Comparison of ENCODE assay signal across 10 cellular contexts in the genomic region with DNA sequence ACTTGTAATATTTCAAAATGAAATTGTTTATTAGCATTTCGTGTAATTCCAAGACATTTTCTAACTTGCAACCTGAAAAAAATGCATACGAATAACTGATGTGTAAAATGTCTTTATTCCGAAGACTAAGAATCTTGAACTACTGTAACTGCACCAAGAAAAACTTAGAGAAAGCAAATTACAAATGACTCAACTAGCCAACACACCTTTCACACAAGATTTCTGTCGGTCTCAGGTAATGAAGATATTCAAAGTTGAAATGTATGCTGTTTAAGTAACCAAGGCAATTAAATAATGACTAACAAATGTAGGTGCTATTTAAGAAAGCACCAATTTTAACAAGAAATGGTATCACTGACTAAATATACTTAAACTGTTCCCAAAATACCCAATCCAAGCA. TPM values are rescaled to one million over a fixed set of nuclear protein-coding genes. Genes with fewer than 3 reads are reported as not detected.
DNase-seq lines count a peak whose midpoint lies in the region; ATAC-seq and TF ChIP-seq lines count a peak whose summit lies in the region.
"Had no signal": no experiment of that assay in that cellular context is flagged by ENCODE, and none has a peak within 500 bp of the region (broad histone marks: within the 10 kb centered on the region; RNA-seq: fewer than 3 reads in every experiment).

No MANE protein-coding gene starts in this region.

- peaks cover 11% of the 10 kb centered on the region for H3K27me3 Mint-ChIP-seq in activated T-helper 2 cell treated with anti-CD3 and anti-CD28 coated beads, Interferon-gamma antibody, Interleukin-2, Interleukin-4, amounts not matched to agents 10 μg/mL and 5 μg/mL and 100 μg/mL, durations not matched to agents 14 hours and 24 hours and 36 hours (ENCODE audit: low read depth)
- no peaks in the 10 kb centered on the region for H3K27me3 Mint-ChIP-seq in stimulated activated memory B cell treated with anti-CD40 and anti-IgM and Interleukin-4, amounts not matched to agents 10 μg/mL and 1 μg/mL and 100 μg/mL, for 72 hours

- H3K4me3 Mint-ChIP-seq in activated T-helper 2 cell treated with anti-CD3 and anti-CD28 coated beads, Interferon-gamma antibody, Interleukin-2, Interleukin-4, amounts not matched to agents 10 μg/mL and 5 μg/mL and 100 μg/mL, durations not matched to agents 14 hours and 24 hours and 36 hours (ENCODE audit: low read depth) = peak overlapping the region; percentile 90
- no peak overlapping the region for H3K4me3 Mint-ChIP-seq in stimulated activated memory B cell treated with anti-CD40 and anti-IgM and Interleukin-4, amounts not matched to agents 10 μg/mL and 1 μg/mL and 100 μg/mL, for 72 hours

- H3K36me3 Mint-ChIP-seq in activated T-helper 2 cell treated with anti-CD3 and anti-CD28 coated beads, Interferon-gamma antibody, Interleukin-2, Interleukin-4, amounts not matched to agents 10 μg/mL and 5 μg/mL and 100 μg/mL, durations not matched to agents 14 hours and 24 hours and 36 hours (ENCODE audit: low read depth) = peaks cover 11% of the 10 kb centered on the region
- H3K36me3 Mint-ChIP-seq in stimulated activated memory B cell treated with anti-CD40 and anti-IgM and Interleukin-4, amounts not matched to agents 10 μg/mL and 1 μg/mL and 100 μg/mL, for 72 hours = no peaks in the 10 kb centered on the region

- H3K9me3 ChIP-seq in BE2C (no peaks in the 10 kb centered on the region), HAP-1 (no peaks in the 10 kb centered on the region)

- peaks cover 28% of the 10 kb centered on the region for H3K4me1 Mint-ChIP-seq in activated T-helper 2 cell treated with anti-CD3 and anti-CD28 coated beads, Interferon-gamma antibody, Interleukin-2, Interleukin-4, amounts not matched to agents 10 μg/mL and 5 μg/mL and 100 μg/mL, durations not matched to agents 14 hours and 24 hours and 36 hours (ENCODE audit: low read depth)
- peaks cover 33% of the 10 kb centered on the region for H3K4me1 Mint-ChIP-seq in stimulated activated memory B cell treated with anti-CD40 and anti-IgM and Interleukin-4, amounts not matched to agents 10 μg/mL and 1 μg/mL and 100 μg/mL, for 72 hours

- in situ Hi-C loops in HAP-1 (cut with MboI; ENCODE audit: low sequenced_read_pairs) = no loop called here

- DNase-seq in BE2C = no peak
- DNase-seq in HAP-1 (ENCODE audit: low spot score in 2 of 2) = no peak
- DNase-seq in activated T-helper 2 cell treated with anti-CD3 and anti-CD28 coated beads, Interferon-gamma antibody, Interleukin-2, Interleukin-4, amounts not matched to agents 10 μg/mL and 5 μg/mL and 100 μg/mL, durations not matched to agents 14 hours and 24 hours and 36 hours (ENCODE audit: low spot score) = no peak
- no peak for DNase-seq in kidney epithelial cell (ENCODE audit: low read depth)
- no peak for DNase-seq in NCI-H510A (lab: John Stamatoyannopoulos, UW)
- no peak for DNase-seq in stimulated activated CD8-positive, alpha-beta memory T cell treated with anti-CD3 and anti-CD28 coated beads, Interleukin-4, amount 100 ng/mL, for 48 hours
- DNase-seq: NCI-H2227 treated with DMSO at 0.1 percent for 48 hours had no signal

- TF ChIP-seq CTCF in BE2C (IDR thresholded peaks at IDR 0.05; ENCODE audit: low read depth, low read length) = no peak
- TF ChIP-seq CTCF in kidney epithelial cell (IDR thresholded peaks at IDR 0.05; ENCODE audit: insufficient read depth, low read length, poor library complexity, severe bottlenecking) = no peak

- H3K27ac Mint-ChIP-seq in activated T-helper 2 cell treated with anti-CD3 and anti-CD28 coated beads, Interferon-gamma antibody, Interleukin-2, Interleukin-4, amounts not matched to agents 10 μg/mL and 5 μg/mL and 100 μg/mL, durations not matched to agents 14 hours and 24 hours and 36 hours = no peak overlapping the region
- H3K27ac Mint-ChIP-seq in stimulated activated memory B cell treated with anti-CD40 and anti-IgM and Interleukin-4, amounts not matched to agents 10 μg/mL and 1 μg/mL and 100 μg/mL, for 72 hours = no peak overlapping the region

- peak overlapping the region; percentile 80 for H3K4me3 ChIP-seq in BE2C (ENCODE audit: low read depth, low read length)
- peak overlapping the region; percentile 69 for H3K4me3 ChIP-seq in HAP-1
- peak overlapping the region; percentile 93 for H3K4me3 ChIP-seq in kidney epithelial cell (ENCODE audit: low read depth, low read length)

- intact Hi-C loops in activated T-helper 2 cell treated with anti-CD3 and anti-CD28 coated beads, Interferon-gamma antibody, Interleukin-2, Interleukin-4, amounts not matched to agents 10 μg/mL and 5 μg/mL and 100 μg/mL, durations not matched to agents 14 hours and 24 hours and 36 hours (cut with micrococcal nuclease) = loop anchor here (2.0 to 10.0 kb wide), 4 partner anchors 21 to 873 kb away; no protein-coding TSS in a partner anchor

- no peak for ATAC-seq in stimulated activated memory B cell treated with anti-CD40 and anti-IgM and Interleukin-4, amounts not matched to agents 10 μg/mL and 1 μg/mL and 100 μg/mL, for 72 hours
- ATAC-seq in GM21390 (IDR thresholded peaks at IDR 0.05; ENCODE audit: unreplicated experiment) = no peak
- ATAC-seq: sciatic nerve had no signal

- no peaks in the 10 kb centered on the region for H3K4me1 ChIP-seq in BE2C
- peaks cover 11% of the 10 kb centered on the region for H3K4me1 ChIP-seq in HAP-1

- H3K9me3 Mint-ChIP-seq in activated T-helper 2 cell treated with anti-CD3 and anti-CD28 coated beads, Interferon-gamma antibody, Interleukin-2, Interleukin-4, amounts not matched to agents 10 μg/mL and 5 μg/mL and 100 μg/mL, durations not matched to agents 14 hours and 24 hours and 36 hours = no peaks in the 10 kb centered on the region
- H3K9me3 Mint-ChIP-seq in stimulated activated memory B cell treated with anti-CD40 and anti-IgM and Interleukin-4, amounts not matched to agents 10 μg/mL and 1 μg/mL and 100 μg/mL, for 72 hours = no peaks in the 10 kb centered on the region

- H3K36me3 ChIP-seq in BE2C (no peaks in the 10 kb centered on the region), HAP-1 (replicated peaks) (no peaks in the 10 kb centered on the region; the same call in 1 of the 2 replicates), kidney epithelial cell (ENCODE audit: control insufficient read depth, insufficient read depth, low read length) (no peaks in the 10 kb centered on the region)

- H3K27me3 ChIP-seq in BE2C (no peaks in the 10 kb centered on the region), HAP-1 (ENCODE audit: low read depth) (no peaks in the 10 kb centered on the region), kidney epithelial cell (ENCODE audit: control insufficient read depth, insufficient read depth, low read length) (no peaks in the 10 kb centered on the region)

RNA-seq across cellular contexts. Expression of gene CLSTN1, which starts 2.1 kb away (rescaled TPM):
- polyA plus RNA-seq in BE2C (2012; ENCODE audit: insufficient read depth, insufficient read length, low read depth) = 97.0 TPM
- total RNA-seq in activated T-helper 2 cell treated with anti-CD3 and anti-CD28 coated beads, Interferon-gamma antibody, Interleukin-2, Interleukin-4, amounts not matched to agents 10 μg/mL and 5 μg/mL and 100 μg/mL, durations not matched to agents 14 hours and 24 hours and 36 hours = 46.5 and 48.8 TPM in 2 replicates
- 115 TPM in 2 replicates for total RNA-seq in kidney epithelial cell
